1 cellular context compared by ENCODE assay signal in the genomic region with DNA sequence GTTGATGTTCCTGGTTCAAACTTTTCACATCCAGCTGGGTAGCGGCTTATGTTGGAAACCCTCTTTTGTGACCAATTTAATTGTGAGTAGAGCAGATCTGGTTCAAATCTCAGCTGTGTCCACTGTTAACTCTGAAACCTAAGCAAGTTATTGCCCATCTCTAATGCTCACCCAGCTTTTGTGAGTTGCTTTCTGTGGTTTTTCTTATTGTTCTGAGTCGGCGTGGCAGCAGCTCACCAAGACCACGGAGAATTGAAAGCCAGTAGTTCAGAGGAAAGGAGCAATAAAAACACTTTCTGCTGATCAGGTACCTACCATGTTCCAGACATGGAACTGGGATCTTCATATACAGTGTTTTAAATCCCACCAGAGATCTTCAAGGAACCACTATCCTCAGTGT.
TF ChIP-seq lines count a peak whose summit lies in the region.

No MANE protein-coding gene starts in this region.

TF ChIP-seq in GM12878, 131 proteins besides CTCF, POLR2A, EP300 and RAD21 (continued from another document):
- TF ChIP-seq, protein P1, sequence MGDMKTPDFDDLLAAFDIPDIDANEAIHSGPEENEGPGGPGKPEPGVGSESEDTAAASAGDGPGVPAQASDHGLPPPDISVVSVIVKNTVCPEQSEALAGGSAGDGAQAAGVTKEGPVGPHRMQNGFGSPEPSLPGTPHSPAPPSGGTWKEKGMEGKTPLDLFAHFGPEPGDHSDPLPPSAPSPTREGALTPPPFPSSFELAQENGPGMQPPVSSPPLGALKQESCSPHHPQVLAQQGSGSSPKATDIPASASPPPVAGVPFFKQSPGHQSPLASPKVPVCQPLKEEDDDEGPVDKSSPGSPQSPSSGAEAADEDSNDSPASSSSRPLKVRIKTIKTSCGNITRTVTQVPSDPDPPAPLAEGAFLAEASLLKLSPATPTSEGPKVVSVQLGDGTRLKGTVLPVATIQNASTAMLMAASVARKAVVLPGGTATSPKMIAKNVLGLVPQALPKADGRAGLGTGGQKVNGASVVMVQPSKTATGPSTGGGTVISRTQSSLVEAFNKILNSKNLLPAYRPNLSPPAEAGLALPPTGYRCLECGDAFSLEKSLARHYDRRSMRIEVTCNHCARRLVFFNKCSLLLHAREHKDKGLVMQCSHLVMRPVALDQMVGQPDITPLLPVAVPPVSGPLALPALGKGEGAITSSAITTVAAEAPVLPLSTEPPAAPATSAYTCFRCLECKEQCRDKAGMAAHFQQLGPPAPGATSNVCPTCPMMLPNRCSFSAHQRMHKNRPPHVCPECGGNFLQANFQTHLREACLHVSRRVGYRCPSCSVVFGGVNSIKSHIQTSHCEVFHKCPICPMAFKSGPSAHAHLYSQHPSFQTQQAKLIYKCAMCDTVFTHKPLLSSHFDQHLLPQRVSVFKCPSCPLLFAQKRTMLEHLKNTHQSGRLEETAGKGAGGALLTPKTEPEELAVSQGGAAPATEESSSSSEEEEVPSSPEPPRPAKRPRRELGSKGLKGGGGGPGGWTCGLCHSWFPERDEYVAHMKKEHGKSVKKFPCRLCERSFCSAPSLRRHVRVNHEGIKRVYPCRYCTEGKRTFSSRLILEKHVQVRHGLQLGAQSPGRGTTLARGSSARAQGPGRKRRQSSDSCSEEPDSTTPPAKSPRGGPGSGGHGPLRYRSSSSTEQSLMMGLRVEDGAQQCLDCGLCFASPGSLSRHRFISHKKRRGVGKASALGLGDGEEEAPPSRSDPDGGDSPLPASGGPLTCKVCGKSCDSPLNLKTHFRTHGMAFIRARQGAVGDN (IDR thresholded peaks at IDR 0.05): peak; percentile 80
- TF ChIP-seq, protein P2, sequence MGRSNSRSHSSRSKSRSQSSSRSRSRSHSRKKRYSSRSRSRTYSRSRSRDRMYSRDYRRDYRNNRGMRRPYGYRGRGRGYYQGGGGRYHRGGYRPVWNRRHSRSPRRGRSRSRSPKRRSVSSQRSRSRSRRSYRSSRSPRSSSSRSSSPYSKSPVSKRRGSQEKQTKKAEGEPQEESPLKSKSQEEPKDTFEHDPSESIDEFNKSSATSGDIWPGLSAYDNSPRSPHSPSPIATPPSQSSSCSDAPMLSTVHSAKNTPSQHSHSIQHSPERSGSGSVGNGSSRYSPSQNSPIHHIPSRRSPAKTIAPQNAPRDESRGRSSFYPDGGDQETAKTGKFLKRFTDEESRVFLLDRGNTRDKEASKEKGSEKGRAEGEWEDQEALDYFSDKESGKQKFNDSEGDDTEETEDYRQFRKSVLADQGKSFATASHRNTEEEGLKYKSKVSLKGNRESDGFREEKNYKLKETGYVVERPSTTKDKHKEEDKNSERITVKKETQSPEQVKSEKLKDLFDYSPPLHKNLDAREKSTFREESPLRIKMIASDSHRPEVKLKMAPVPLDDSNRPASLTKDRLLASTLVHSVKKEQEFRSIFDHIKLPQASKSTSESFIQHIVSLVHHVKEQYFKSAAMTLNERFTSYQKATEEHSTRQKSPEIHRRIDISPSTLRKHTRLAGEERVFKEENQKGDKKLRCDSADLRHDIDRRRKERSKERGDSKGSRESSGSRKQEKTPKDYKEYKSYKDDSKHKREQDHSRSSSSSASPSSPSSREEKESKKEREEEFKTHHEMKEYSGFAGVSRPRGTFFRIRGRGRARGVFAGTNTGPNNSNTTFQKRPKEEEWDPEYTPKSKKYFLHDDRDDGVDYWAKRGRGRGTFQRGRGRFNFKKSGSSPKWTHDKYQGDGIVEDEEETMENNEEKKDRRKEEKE (IDR thresholded peaks at IDR 0.05): no peak
- peak; percentile 58 for TF ChIP-seq RUNX3 (IDR thresholded peaks at IDR 0.05; ENCODE audit: low read length)
- TF ChIP-seq STAT1 (conservative IDR thresholded peaks at IDR 0.05): no peak
TF ChIP-seq in GM12878: peak in this region for 3.
